8 cellular contexts compared by ENCODE assay signal in genomic region chrX:129540068-129540653, GRCh38. TPM values are rescaled to one million over a fixed set of nuclear protein-coding genes. Genes with fewer than 3 reads are reported as not detected.
DNase-seq lines count a peak whose midpoint lies in the region; ATAC-seq, FAIRE-seq and TF ChIP-seq lines count a peak whose summit lies in the region.

TSS of gene OCRL (plus strand) at chrX:129540259. CDS start at chrX:129540440, 181 bp downstream.

- TF ChIP-seq CTCF in glutamatergic neuron (IDR thresholded peaks at IDR 0.05; ENCODE audit: partially characterized antibody, unreplicated experiment), result peak; percentile 73
- TF ChIP-seq CTCF in osteoblast (IDR thresholded peaks at IDR 0.05; ENCODE audit: extremely low read depth, low read depth, low read length), result peak; percentile 54

- no peaks in the 10 kb centered on the region for H4K20me1 ChIP-seq in osteoblast (ENCODE audit: insufficient read depth, low read length)

- peaks cover 3% of the 10 kb centered on the region for H3K4me1 Mint-ChIP-seq in glutamatergic neuron (ENCODE audit: low read depth, unreplicated experiment)

- H3K4me1 ChIP-seq in ES-I3 (ENCODE audit: insufficient read depth, low read length), result no peaks in the 10 kb centered on the region
- H3K4me1 ChIP-seq in osteoblast (ENCODE audit: insufficient read depth, low read length), result peaks cover 3% of the 10 kb centered on the region

- peak within 1 kb of the TSS; percentile 55 for H3K4me3 ChIP-seq in Jurkat, Clone E6-1 (ENCODE audit: low read length)
- H3K4me3 ChIP-seq in osteoblast (ENCODE audit: insufficient read depth, low read length), result peak within 1 kb of the TSS; percentile 74

- no peak within 1 kb of the TSS for H3K27ac ChIP-seq in osteoblast (ENCODE audit: low read depth, low read length)

- peak within 1 kb of the TSS; percentile 66 for H2AFZ ChIP-seq in osteoblast (ENCODE audit: low read length)

- H3K9ac ChIP-seq in ES-I3 (ENCODE audit: low read depth, low read length), result peak within 1 kb of the TSS; percentile 89

- peaks cover 5% of the 10 kb centered on the region for H3K79me2 ChIP-seq in osteoblast (ENCODE audit: insufficient read depth, low read length)

- H3K36me3 ChIP-seq in ES-I3 (ENCODE audit: insufficient read depth, low read length) (no peaks in the 10 kb centered on the region), osteoblast (ENCODE audit: insufficient read depth, low read length) (no peaks in the 10 kb centered on the region)

- peak; percentile 31 for DNase-seq in Jurkat, Clone E6-1 (ENCODE audit: low read depth, low spot score)
- DNase-seq in RPMI8226, result peak; percentile 81
- DNase-seq in activated naive CD4-positive, alpha-beta T cell treated with anti-CD3 and anti-CD28 coated beads, Interleukin-2, amount 50 U/mL, for 72 hours (ENCODE audit: low spot score in 2 of 2), result peak; percentile 53 to 57
- DNase-seq in glutamatergic neuron, result peak; percentile 76
- DNase-seq in osteoblast (ENCODE audit: insufficient read length, low spot score, missing footprints), result peak; percentile 92
- peak; percentile 59 for DNase-seq in urothelium cell line (ENCODE audit: low spot score)

- H3K9me3 ChIP-seq in ES-I3 (ENCODE audit: control insufficient read depth, insufficient read depth, low read length), result no peaks in the 10 kb centered on the region
- no peaks in the 10 kb centered on the region for H3K9me3 ChIP-seq in osteoblast (ENCODE audit: low read depth, low read length)

- H3K27ac Mint-ChIP-seq in activated naive CD4-positive, alpha-beta T cell treated with anti-CD3 and anti-CD28 coated beads, Interleukin-2, amount 50 U/mL, for 72 hours, result no peak within 1 kb of the TSS
- peak within 1 kb of the TSS; percentile 37 for H3K27ac Mint-ChIP-seq in glutamatergic neuron (ENCODE audit: unreplicated experiment)

- ATAC-seq in GM21717 (IDR thresholded peaks at IDR 0.05; ENCODE audit: unreplicated experiment), result peak; percentile 97
- peak; percentile 87 to 88 for ATAC-seq in activated naive CD4-positive, alpha-beta T cell treated with anti-CD3 and anti-CD28 coated beads, Interleukin-2, amount 50 U/mL, for 72 hours

- H3K36me3 Mint-ChIP-seq in activated naive CD4-positive, alpha-beta T cell treated with anti-CD3 and anti-CD28 coated beads, Interleukin-2, amount 50 U/mL, for 72 hours, result no peaks in the 10 kb centered on the region
- no peaks in the 10 kb centered on the region for H3K36me3 Mint-ChIP-seq in glutamatergic neuron (ENCODE audit: unreplicated experiment)

- H3K4me2 ChIP-seq in osteoblast (ENCODE audit: insufficient read depth, low read length), result peak within 1 kb of the TSS; percentile 83

- H3K27me3 ChIP-seq in osteoblast (ENCODE audit: insufficient read depth, low read length), result no peaks in the 10 kb centered on the region

- H3K27me3 Mint-ChIP-seq in glutamatergic neuron (ENCODE audit: unreplicated experiment), result no peaks in the 10 kb centered on the region

- no peaks in the 10 kb centered on the region for H3K9me3 Mint-ChIP-seq in activated naive CD4-positive, alpha-beta T cell treated with anti-CD3 and anti-CD28 coated beads, Interleukin-2, amount 50 U/mL, for 72 hours
- H3K9me3 Mint-ChIP-seq in glutamatergic neuron (ENCODE audit: unreplicated experiment), result no peaks in the 10 kb centered on the region

- no peak for FAIRE-seq in urothelium cell line (lab: Jason Lieb, UNC)

- peak within 1 kb of the TSS; percentile 60 for H3K4me3 Mint-ChIP-seq in glutamatergic neuron (ENCODE audit: unreplicated experiment)

RNA-seq across cellular contexts. Expression of gene OCRL, which starts in this region (rescaled TPM):
- polyA plus RNA-seq in Jurkat, Clone E6-1 (2012; ENCODE audit: insufficient read depth, insufficient read length), result 8.4 TPM
- total RNA-seq in activated naive CD4-positive, alpha-beta T cell treated with anti-CD3 and anti-CD28 coated beads, Interleukin-2, amount 50 U/mL, for 72 hours, result 1 to 10 TPM in 1 of 2 donors, under 1 TPM in 1; 0.96 to 3.1 TPM
- total RNA-seq in glutamatergic neuron (ENCODE audit: unreplicated experiment) (34.3 TPM), osteoblast (18.1 and 18.9 TPM in 2 replicates)

Comparison
In these comparisons a context has a peak if more than half of its experiments do, and no peak if none do; other contexts are left out.
1. DNase-seq: peak in every context shown above with its lines; median percentile 92 in osteoblast; 81 in RPMI8226; 76 in glutamatergic neuron; 59 in urothelium cell line; 55 in activated naive CD4-positive, alpha-beta T cell treated with anti-CD3 and anti-CD28 coated beads, Interleukin-2, amount 50 U/mL, for 72 hours; 31 in Jurkat, Clone E6-1.